In genomic region chr4:7384929-7385890, GRCh38 we compare ENCODE assay signal across 23 cellular contexts. TPM values are rescaled to one million over a fixed set of nuclear protein-coding genes. Genes with fewer than 3 reads are reported as not detected.
DNase-seq lines count a peak whose midpoint lies in the region; ATAC-seq, FAIRE-seq and TF ChIP-seq lines count a peak whose summit lies in the region.
"Had no signal": no experiment of that assay in that cellular context is flagged by ENCODE, and none has a peak within 500 bp of the region (broad histone marks: within the 10 kb centered on the region; RNA-seq: fewer than 3 reads in every experiment).

No MANE protein-coding gene starts in this region.

- DNase-seq in activated CD8-positive, alpha-beta memory T cell treated with anti-CD3 and anti-CD28 coated beads for 24 hours: peak; percentile 1
- DNase-seq in activated CD8-positive, alpha-beta memory T cell treated with anti-CD3 and anti-CD28 coated beads, Interleukin-2, amount 50 U/mL, for 4 hours: no peak
- peak; percentile 27 for DNase-seq in NCI-H2029 treated with DMSO at 0.1 percent for 48 hours (lab: John Stamatoyannopoulos, UW)
- peak; percentile 19 for DNase-seq in kidney
- DNase-seq in suprapubic skin (ENCODE audit: low spot score in 2 of 2): peak; percentile 48 to 52
- DNase-seq in T-helper 17 cell: no peak
- no peak for DNase-seq in T1000 (lab: John Stamatoyannopoulos, UW)
- DNase-seq: activated CD4-positive, alpha-beta T cell treated with anti-CD3 and anti-CD28 coated beads, Interleukin-2, amount 50 U/mL, for 4 hours; MG63; NCI-H345; stimulated activated CD4-positive, alpha-beta T cell treated with anti-CD3 and anti-CD28 coated beads, Interleukin-4, amount 100 ng/mL, for 4 hours had no signal

- no peak for ATAC-seq in T-helper 17 cell
- ATAC-seq in GM19455 (IDR thresholded peaks at IDR 0.05; ENCODE audit: unreplicated experiment): no peak
- ATAC-seq: A549, left lung had no signal

- peaks cover 21% of the 10 kb centered on the region for H3K27me3 Mint-ChIP-seq in T-helper 17 cell
- H3K27me3 Mint-ChIP-seq: activated naive CD8-positive, alpha-beta T cell had no signal

- H3K27ac ChIP-seq in kidney (ENCODE audit: low read depth in 2 of 2, low read length in 2 of 2) (no peak overlapping the region), suprapubic skin (no peak overlapping the region)
- H3K27ac ChIP-seq: A549, left lung, SJSA1, WERI-Rb-1 had no signal

- H3K4me1 Mint-ChIP-seq in T-helper 17 cell: peaks cover 2% of the 10 kb centered on the region

- no peak overlapping the region for H3K9ac ChIP-seq in kidney (ENCODE audit: low read length in 2 of 2)

- no peak for TF ChIP-seq EP300 in suprapubic skin (IDR thresholded peaks at IDR 0.05)

- no peak for FAIRE-seq in kidney (lab: Jason Lieb, UNC)
- FAIRE-seq: A549 had no signal

- no peaks in the 10 kb centered on the region for H3K36me3 ChIP-seq in kidney (ENCODE audit: control insufficient read depth in 1 of 2, insufficient read depth in 2 of 2, low read length in 2 of 2)
- H3K36me3 ChIP-seq in suprapubic skin: no peaks in the 10 kb centered on the region
- H3K36me3 ChIP-seq: left lung, MG63, SJSA1, WERI-Rb-1 had no signal

- intact Hi-C loops in kidney (cut with DNase I): no loop called here

- H3K27ac Mint-ChIP-seq in T-helper 17 cell: no peak overlapping the region
- H3K27ac Mint-ChIP-seq: activated naive CD8-positive, alpha-beta T cell had no signal

- TF ChIP-seq CTCF in kidney (IDR thresholded peaks at IDR 0.05; ENCODE audit: borderline replicate concordance, extremely low read depth, insufficient read depth): no peak
- TF ChIP-seq CTCF in suprapubic skin (IDR thresholded peaks at IDR 0.05): no peak

- no peak overlapping the region for H3K4me3 ChIP-seq in kidney (ENCODE audit: low read length in 2 of 2)
- no peak overlapping the region for H3K4me3 ChIP-seq in suprapubic skin
- H3K4me3 ChIP-seq: A549, left lung, MG63, SJSA1 had no signal

- no peak overlapping the region for H3K4me3 Mint-ChIP-seq in T-helper 17 cell
- H3K4me3 Mint-ChIP-seq: activated naive CD8-positive, alpha-beta T cell had no signal

- peaks cover 15% of the 10 kb centered on the region for H3K27me3 ChIP-seq in suprapubic skin
- H3K27me3 ChIP-seq: MG63, SJSA1 had no signal

- no peaks in the 10 kb centered on the region for H3K36me3 Mint-ChIP-seq in T-helper 17 cell (ENCODE audit: low read depth)
- H3K36me3 Mint-ChIP-seq: activated naive CD8-positive, alpha-beta T cell had no signal

- no peak for TF ChIP-seq POLR2A in suprapubic skin (IDR thresholded peaks at IDR 0.05)

- 68% methylated on average over 8 of the region's 12 CpGs for WGBS in suprapubic skin

- H3K4me1 ChIP-seq in kidney (ENCODE audit: control insufficient read depth in 1 of 2, insufficient read depth in 1 of 2, low read depth in 1 of 2, low read length in 2 of 2) (no peaks in the 10 kb centered on the region), suprapubic skin (peaks cover 13% of the 10 kb centered on the region)
- H3K4me1 ChIP-seq: A549, left lung, SJSA1 had no signal

- H3K9me3 ChIP-seq in kidney (ENCODE audit: control insufficient read depth in 1 of 2, low read length in 2 of 2): no peaks in the 10 kb centered on the region
- H3K9me3 ChIP-seq in suprapubic skin: no peaks in the 10 kb centered on the region
- H3K9me3 ChIP-seq in T-helper 17 cell (ENCODE audit: control insufficient read depth, low read length, poor library complexity, severe bottlenecking): no peaks in the 10 kb centered on the region
- H3K9me3 ChIP-seq: A549, left lung, MG63, SJSA1 had no signal

RNA-seq across cellular contexts. Expression of gene PSAPL1, which starts 49.5 kb away (rescaled TPM):
- total RNA-seq in kidney (not detected), suprapubic skin (100 to 1,000 TPM in 3 of 4 donors, 10 to 100 TPM in 1; 16.4 to 268 (median 137) TPM), T-helper 17 cell (not detected)
- polyA plus RNA-seq in kidney (ENCODE audit: insufficient read depth, low read depth, low replicate concordance): not detected
- total RNA-seq: cerebellum; fibroblast of lung; glomerular endothelial cell; mucosa of gallbladder; SJSA1; T-helper 2 cell treated with Interferon-gamma antibody and Interleukin-4, amounts not matched to agents 100 ng/mL and 5 ng/mL, for 36 hours had no signal
- polyA plus RNA-seq: BJ, fibroblast of lung had no signal

Comparison
In these comparisons a context has a peak if more than half of its experiments do, and no peak if none do; other contexts are left out.
1. DNase-seq: peak in activated CD8-positive, alpha-beta memory T cell treated with anti-CD3 and anti-CD28 coated beads for 24 hours (single experiment), NCI-H2029 treated with DMSO at 0.1 percent for 48 hours (single experiment), kidney (single experiment) and suprapubic skin (2 of 2); none in activated CD8-positive, alpha-beta memory T cell treated with anti-CD3 and anti-CD28 coated beads, Interleukin-2, amount 50 U/mL, for 4 hours (single experiment), T-helper 17 cell (0 of 3) and T1000 (single experiment).
2. RNA of gene PSAPL1, which starts 49.5 kb away (total RNA-seq): 16.4 to 268 TPM in suprapubic skin; not detected in kidney (single experiment) and not detected in T-helper 17 cell; every median in the first group is over 10 times any median in the second.